In genomic region chr2:158686166-158686792, GRCh38 we compare ENCODE assay signal across 15 cellular contexts.
A peak's percentile ranks its signal among the peaks of the same experiment; 100 is the strongest.
DNase-seq lines count a peak whose midpoint lies in the region; ATAC-seq and TF ChIP-seq lines count a peak whose summit lies in the region.
"Had no signal": no experiment of that assay in that cellular context is flagged by ENCODE, and none has a peak within 500 bp of the region (broad histone marks: within the 10 kb centered on the region; RNA-seq: fewer than 3 reads in every experiment).

No MANE protein-coding gene starts in this region.

- WGBS in H9 (ENCODE audit: extremely low coverage, insufficient read length, low lambda C conversion rate), result no CpG with 5 or more reads among the region's 12 CpGs

- H3K27me3 ChIP-seq in H9 (ENCODE audit: insufficient read depth, low read length) (no peaks in the 10 kb centered on the region), right atrium auricular region (no peaks in the 10 kb centered on the region)

- H3K9me3 ChIP-seq in H9 (ENCODE audit: control insufficient read depth, low read depth, low read length), result no peaks in the 10 kb centered on the region
- no peaks in the 10 kb centered on the region for H3K9me3 ChIP-seq in right atrium auricular region

- no peaks in the 10 kb centered on the region for H3K36me3 ChIP-seq in right atrium auricular region

- H3K56ac ChIP-seq in H9 (ENCODE audit: insufficient read length, low read depth, low read length), result no peak overlapping the region

- H3K36me3 Mint-ChIP-seq in H9 (ENCODE audit: insufficient read depth in 1 of 3, low read depth in 3 of 3) (peaks cover 0 to 1% (median 0%) of the 10 kb centered on the region in 3 experiments; a peak in 1 of 7 replicates), progenitor cell of endocrine pancreas (ENCODE audit: insufficient read depth) (no peaks in the 10 kb centered on the region)

- H3K14ac ChIP-seq in H9 (ENCODE audit: insufficient read depth, low read length), result no peak overlapping the region; the same call in 1 of the 2 replicates

- no peak overlapping the region for H3K4me3 Mint-ChIP-seq in H9
- no peak overlapping the region for H3K4me3 Mint-ChIP-seq in progenitor cell of endocrine pancreas (ENCODE audit: low read depth)
- H3K4me3 Mint-ChIP-seq: immature natural killer cell; stimulated activated naive CD8-positive, alpha-beta T cell treated with anti-CD3 and anti-CD28 coated beads, Interleukin-15, Interleukin-2, amounts not matched to agents 100 ng/mL and 50 ng/mL, for 24 hours; WTC11 had no signal

- H2BK20ac ChIP-seq in H9 (ENCODE audit: low read depth, low read length, poor library complexity, severe bottlenecking), result no peak overlapping the region

- H4K91ac ChIP-seq in H9 (ENCODE audit: insufficient read length, low read depth, low read length), result no peak overlapping the region

- H3K27ac ChIP-seq in H9 (ENCODE audit: insufficient read length, low read depth, low read length) (no peak overlapping the region), right atrium auricular region (peak overlapping the region; percentile 14 to 37)

- DNase-seq in H9 (no peak), dedifferentiated amniotic fluid mesenchymal stem cell (ENCODE audit: extremely low spot score) (peak; percentile 73), right atrium auricular region (ENCODE audit: low spot score) (no peak), retina (peak; percentile 77), DMS114 treated with DMSO at 0.1 percent for 48 hours (lab: John Stamatoyannopoulos, UW; ENCODE audit: unreplicated experiment) (no peak), NCI-H2196 (lab: John Stamatoyannopoulos, UW; ENCODE audit: unreplicated experiment) (no peak), progenitor cell of endocrine pancreas (ENCODE audit: low spot score, unreplicated experiment) (no peak)
- DNase-seq: aorta; immature natural killer cell; NCI-H524; SIG-M5; stimulated activated CD4-positive, alpha-beta T cell treated with anti-CD3 and anti-CD28 coated beads, Interleukin-4, amount 100 ng/mL, for 1 hour had no signal

- H2BK5ac ChIP-seq in H9 (ENCODE audit: insufficient read length, low read length), result no peak overlapping the region

- no peak overlapping the region for H3K4ac ChIP-seq in H9 (ENCODE audit: low read depth, low read length)

- H2BK120ac ChIP-seq in H9 (ENCODE audit: low read depth, low read length, poor library complexity, severe bottlenecking), result no peak overlapping the region

- TF ChIP-seq POLR2A in GM18505 (IDR thresholded peaks at IDR 0.05; ENCODE audit: borderline replicate concordance, extremely low read depth, insufficient read depth, insufficient read length), result no peak

- H2AFZ ChIP-seq in H9 (ENCODE audit: low read length), result no peak overlapping the region

- no peaks in the 10 kb centered on the region for H3K79me2 ChIP-seq in H9 (ENCODE audit: insufficient read depth, low read length)

- H3K9me3 Mint-ChIP-seq in H9 (no peaks in the 10 kb centered on the region), progenitor cell of endocrine pancreas (ENCODE audit: low read depth) (no peaks in the 10 kb centered on the region)
- H3K9me3 Mint-ChIP-seq: immature natural killer cell; stimulated activated naive CD8-positive, alpha-beta T cell treated with anti-CD3 and anti-CD28 coated beads, Interleukin-15, Interleukin-2, amounts not matched to agents 100 ng/mL and 50 ng/mL, for 24 hours had no signal

- H3K27me3 Mint-ChIP-seq in H9 (ENCODE audit: low read depth), result no peaks in the 10 kb centered on the region; the same call in none of the 2 replicates
- peaks cover 10% of the 10 kb centered on the region for H3K27me3 Mint-ChIP-seq in progenitor cell of endocrine pancreas

- no peaks in the 10 kb centered on the region for H4K20me1 ChIP-seq in H9 (ENCODE audit: control insufficient read depth, insufficient read depth, insufficient read length)

- no peak overlapping the region for H4K8ac ChIP-seq in H9 (replicated peaks; ENCODE audit: insufficient read length, low read depth, low read length)

- H3K27ac Mint-ChIP-seq in H9, result no peak overlapping the region
- no peak overlapping the region for H3K27ac Mint-ChIP-seq in progenitor cell of endocrine pancreas
- H3K27ac Mint-ChIP-seq: immature natural killer cell; stimulated activated naive CD8-positive, alpha-beta T cell treated with anti-CD3 and anti-CD28 coated beads, Interleukin-15, Interleukin-2, amounts not matched to agents 100 ng/mL and 50 ng/mL, for 24 hours; WTC11 had no signal

- no peak overlapping the region for H3K9ac ChIP-seq in H9 (ENCODE audit: extremely low read depth, insufficient read length, low read length)

- TF ChIP-seq CTCF in H9 (conservative IDR thresholded peaks at IDR 0.05) (no peak), right atrium auricular region (IDR thresholded peaks at IDR 0.05) (no peak), progenitor cell of endocrine pancreas (IDR thresholded peaks at IDR 0.05; ENCODE audit: unreplicated experiment) (no peak)

- no peak overlapping the region for H3K4me2 ChIP-seq in H9 (ENCODE audit: insufficient read depth, insufficient read length, low read length)

- no peak overlapping the region for H2BK12ac ChIP-seq in H9 (ENCODE audit: insufficient read length, low read depth, low read length)

- H4K5ac ChIP-seq in H9 (ENCODE audit: insufficient read length, low read depth, low read length), result no peak overlapping the region

- no peak overlapping the region for H3T11ph ChIP-seq in H9 (ENCODE audit: low read length)

- ATAC-seq in GM18505 (IDR thresholded peaks at IDR 0.05; ENCODE audit: unreplicated experiment), result no peak
- ATAC-seq: WTC11 had no signal

- no peaks in the 10 kb centered on the region; the same call in 1 of the 2 replicates for H3K4me1 ChIP-seq in H9 (ENCODE audit: insufficient read depth, low read length)
- H3K4me1 ChIP-seq in right atrium auricular region, result peaks cover 0 to 15% of the 10 kb centered on the region in 2 donors

- no peaks in the 10 kb centered on the region for H3K79me1 ChIP-seq in H9 (ENCODE audit: insufficient read depth, low read depth, low read length, poor library complexity, severe bottlenecking)

- H3K4me1 Mint-ChIP-seq in H9 (peaks cover 9 to 14% of the 10 kb centered on the region in 2 experiments), progenitor cell of endocrine pancreas (ENCODE audit: low read depth) (peaks cover 8% of the 10 kb centered on the region)
- H3K4me1 Mint-ChIP-seq: immature natural killer cell had no signal

- no peaks in the 10 kb centered on the region for H3K23me2 ChIP-seq in H9 (ENCODE audit: insufficient read length, low read depth, low read length, poor library complexity, severe bottlenecking)

- peak overlapping the region; percentile 30 for H3K18ac ChIP-seq in H9 (ENCODE audit: insufficient read length, low read depth, low read length)

- no peak overlapping the region for H2BK15ac ChIP-seq in H9 (ENCODE audit: low read depth, low read length)

- H3K23ac ChIP-seq in H9 (ENCODE audit: insufficient read length, low read depth, low read length), result no peak overlapping the region

- no peak overlapping the region for H2AK5ac ChIP-seq in H9 (ENCODE audit: insufficient read length, low read length)

- no peak overlapping the region for H3K4me3 ChIP-seq in right atrium auricular region

Comparison
In these comparisons a context has a peak if more than half of its experiments do, and no peak if none do; other contexts are left out.
1. DNase-seq: peak in dedifferentiated amniotic fluid mesenchymal stem cell (single experiment) and retina (single experiment); none in H9 (single experiment), right atrium auricular region (single experiment), DMS114 treated with DMSO at 0.1 percent for 48 hours (single experiment), NCI-H2196 (single experiment) and progenitor cell of endocrine pancreas (single experiment).